25 cellular contexts compared by ENCODE assay signal in the genomic region with DNA sequence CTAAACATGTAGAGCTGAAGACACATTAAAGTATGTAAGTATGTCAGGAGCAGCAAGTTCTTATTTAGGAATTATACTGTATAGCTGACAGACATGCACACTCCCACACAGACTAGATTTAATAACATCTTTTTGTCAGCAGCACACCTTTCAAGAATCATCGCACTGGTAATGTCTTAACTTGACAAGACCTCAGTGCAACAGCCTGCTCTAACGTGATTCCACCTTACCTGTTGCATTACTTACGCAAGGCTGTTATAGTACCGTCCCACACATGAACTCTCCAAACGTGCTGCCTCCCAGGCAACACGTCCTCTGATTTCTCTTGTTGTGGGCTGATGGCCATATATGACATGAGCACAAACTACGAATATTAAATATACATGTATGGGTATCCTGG. TPM values are rescaled to one million over a fixed set of nuclear protein-coding genes. Genes with fewer than 3 reads are reported as not detected.
"Had no signal": no experiment of that assay in that cellular context is flagged by ENCODE, and none has a peak within 500 bp of the region (broad histone marks: within the 10 kb centered on the region; RNA-seq: fewer than 3 reads in every experiment).

No MANE protein-coding gene starts in this region.

- H3K4me1 ChIP-seq: foreskin keratinocyte, gastroesophageal sphincter, pancreas, right lobe of liver, upper lobe of right lung, uterus had no signal

- H3K4me3 ChIP-seq: esophagus muscularis mucosa, gastroesophageal sphincter, heart right ventricle, lung, pancreas, right lobe of liver, suprapubic skin, transverse colon, upper lobe of right lung, uterus had no signal

- H3K27me3 ChIP-seq: esophagus muscularis mucosa, foreskin keratinocyte, gastroesophageal sphincter, heart right ventricle, neutrophil, pancreas, right lobe of liver, suprapubic skin, transverse colon, upper lobe of right lung, uterus had no signal

- DNase-seq: cerebellar nuclear complex; cortex of kidney; heart right ventricle; hippocampal formation; kidney glomerular epithelial cell; mesenchymal stem cell; naive thymus-derived CD8-positive, alpha-beta T cell; nephron progenitor cell; pancreas; right lobe of liver; small intestine; stimulated activated CD4-positive, alpha-beta T cell treated with anti-CD3 and anti-CD28 coated beads, Interleukin-15, amount 100 ng/mL, for 24 hours; stimulated activated CD4-positive, alpha-beta T cell treated with anti-CD3 and anti-CD28 coated beads, Interleukin-2, amount 100 ng/mL, for 48 hours; stimulated activated naive B cell treated with anti-CD40 and anti-IgM and Interleukin-4, amounts not matched to agents 10 μg/mL and 1 μg/mL and 100 μg/mL, for 72 hours; transverse colon; upper lobe of right lung; uterus had no signal

- H3K9me3 ChIP-seq: esophagus muscularis mucosa, gastroesophageal sphincter, heart right ventricle, neutrophil, pancreas, right lobe of liver, suprapubic skin, transverse colon, upper lobe of right lung, uterus had no signal

- H3K36me3 ChIP-seq: esophagus muscularis mucosa, gastroesophageal sphincter, heart right ventricle, neutrophil, pancreas, right lobe of liver, suprapubic skin, transverse colon, upper lobe of right lung, uterus had no signal

- ATAC-seq: gastroesophageal sphincter; heart right ventricle; left lobe of liver; naive thymus-derived CD8-positive, alpha-beta T cell; pancreas; right lobe of liver; stimulated activated naive B cell treated with anti-CD40 and anti-IgM and Interleukin-4, amounts not matched to agents 10 μg/mL and 1 μg/mL and 100 μg/mL, for 72 hours; upper lobe of right lung had no signal

- H3K27ac ChIP-seq: epithelial cell of prostate, esophagus muscularis mucosa, foreskin keratinocyte, gastroesophageal sphincter, heart right ventricle, neutrophil, pancreas, right lobe of liver, suprapubic skin, transverse colon, upper lobe of right lung, uterus had no signal

RNA-seq across cellular contexts. Expression of gene CHRM5, which starts 11.9 kb away (rescaled TPM):
- polyA plus RNA-seq: foreskin keratinocyte, heart right ventricle, pancreas, small intestine had no signal
